In the genomic region with DNA sequence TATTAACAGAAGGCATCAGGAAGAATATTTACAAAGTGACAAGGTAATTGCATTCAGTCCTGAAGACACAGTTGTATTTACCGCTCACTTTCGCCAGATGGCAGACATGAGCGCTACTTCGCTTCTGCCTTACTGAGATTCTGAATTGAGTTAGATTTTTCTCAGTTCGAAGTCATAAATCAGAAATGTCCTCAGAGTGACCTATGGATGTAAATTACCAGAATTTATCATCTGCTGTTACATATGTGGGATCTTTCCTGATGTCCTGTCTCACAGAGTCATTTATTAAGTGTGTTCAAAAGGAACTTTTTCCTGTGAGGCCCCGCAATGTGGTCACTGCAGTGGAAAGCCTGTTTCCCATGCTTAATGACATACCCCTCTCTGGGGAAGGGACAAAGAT, we compare ENCODE assay signal across 8 cellular contexts.
DNase-seq lines count a peak whose midpoint lies in the region; ATAC-seq and TF ChIP-seq lines count a peak whose summit lies in the region.

No MANE protein-coding gene starts in this region.

- no peaks in the 10 kb centered on the region for H3K4me1 ChIP-seq in OCI-LY7 (ENCODE audit: insufficient read depth, low read length, poor library complexity, severe bottlenecking)

- H3K9me2 ChIP-seq in OCI-LY7 (ENCODE audit: insufficient read depth, low read length): no peaks in the 10 kb centered on the region

- POLR2A ChIA-PET in OCI-LY7 (lab: Charles Lee): no interaction called here

- H3K4me2 ChIP-seq in OCI-LY7 (ENCODE audit: low read length): no peak overlapping the region

- intact Hi-C loops in OCI-LY7 (cut with micrococcal nuclease; ENCODE audit: unreplicated experiment) (loop anchor here (10.0 kb wide), 1 partner anchor 884 kb away; no protein-coding TSS in a partner anchor), left cardiac atrium (cut with DNase I) (no loop called here)

- H3K27ac ChIP-seq in OCI-LY7 (ENCODE audit: low read depth, low read length, poor library complexity, severe bottlenecking): no peak overlapping the region

- H3K9me3 ChIP-seq in OCI-LY7 (ENCODE audit: low read length): no peaks in the 10 kb centered on the region

- H2AFZ ChIP-seq in OCI-LY7 (ENCODE audit: low read length): no peak overlapping the region

- TF ChIP-seq CTCF in OCI-LY7 (conservative IDR thresholded peaks at IDR 0.05; ENCODE audit: low read length): peak; percentile 89
- no peak for TF ChIP-seq CTCF in omental fat pad (IDR thresholded peaks at IDR 0.05)

- H3K4me3 ChIP-seq in OCI-LY7 (ENCODE audit: low read depth, low read length, poor library complexity, severe bottlenecking): no peak overlapping the region

- BruUV-seq in OCI-LY7 (replicated peaks; lab: Mats Ljungman, UMichigan): no TSS peak

- ATAC-seq in GM18868 (IDR thresholded peaks at IDR 0.05; ENCODE audit: unreplicated experiment): peak; percentile 88
- peak; percentile 67 for ATAC-seq in HG03097 (IDR thresholded peaks at IDR 0.05; ENCODE audit: low FRiP score, unreplicated experiment)
- ATAC-seq in left cardiac atrium: peak in 1 of 2 donors; percentile 39
- ATAC-seq in omental fat pad (ENCODE audit: low FRiP score): no peak

- H3K79me2 ChIP-seq in OCI-LY7 (ENCODE audit: insufficient read depth, low read depth, low read length): no peaks in the 10 kb centered on the region

- no peaks in the 10 kb centered on the region for H3K36me3 ChIP-seq in OCI-LY7 (ENCODE audit: insufficient read depth, low read length)

- CTCF ChIA-PET in OCI-LY7 (lab: Charles Lee; ENCODE audit: unreplicated experiment): no interaction called here

- DNase-seq in COLO668 (lab: John Stamatoyannopoulos, UW; ENCODE audit: unreplicated experiment): peak; percentile 46
- peak; percentile 43 for DNase-seq in OCI-LY7 (ENCODE audit: low spot score)
- peak; percentile 54 for DNase-seq in activated naive CD4-positive, alpha-beta T cell treated with Interleukin-2 at 50 U/mL for 16 hours
- peak; percentile 29 for DNase-seq in left cardiac atrium
- DNase-seq in retina: peak; percentile 54
- DNase-seq in omental fat pad (ENCODE audit: low spot score): no peak

- H4K20me1 ChIP-seq in OCI-LY7 (ENCODE audit: insufficient read depth, low read length): no peaks in the 10 kb centered on the region
